Comparison of ENCODE assay signal across 8 cellular contexts in genomic region chr2:200963129-200963917, GRCh38. TPM values are rescaled to one million over a fixed set of nuclear protein-coding genes. Genes with fewer than 3 reads are reported as not detected.
DNase-seq lines count a peak whose midpoint lies in the region; ATAC-seq, FAIRE-seq and TF ChIP-seq lines count a peak whose summit lies in the region.

Gene ORC2 (minus strand): TSS chr2:200963660. CDS start chr2:200958123, 5,537 bp downstream.

- H3K9me3 ChIP-seq in pancreas (no peaks in the 10 kb centered on the region), tibial artery (no peaks in the 10 kb centered on the region)

- TF ChIP-seq CTCF in GM12874 (IDR thresholded peaks at IDR 0.05; ENCODE audit: insufficient read depth, low read depth, low read length) (peak; percentile 77), pancreas (IDR thresholded peaks at IDR 0.05) (peak; percentile 26 to 44 (median 32)), tibial artery (IDR thresholded peaks at IDR 0.05) (peak; percentile 65 to 74)

- ATAC-seq in HG02763 (IDR thresholded peaks at IDR 0.05; ENCODE audit: unreplicated experiment) (peak; percentile 93), Right ventricle myocardium superior (ENCODE audit: poor library complexity) (peak; percentile 99), pancreas (peak; percentile 98 to 100 (median 98))

- H3K27ac ChIP-seq in pancreas, result peak within 1 kb of the TSS; percentile 82 to 93 (median 87)
- peak within 1 kb of the TSS; percentile 86 to 87 for H3K27ac ChIP-seq in tibial artery

- H3K4me1 ChIP-seq in pancreas (peaks cover 3 to 29% (median 11%) of the 10 kb centered on the region in 3 donors), tibial artery (peaks cover 0 to 27% (median 22%) of the 10 kb centered on the region in 4 donors)

- H3K27me3 ChIP-seq in pancreas, result no peaks in the 10 kb centered on the region
- H3K27me3 ChIP-seq in tibial artery, result no peaks in the 10 kb centered on the region

- no peaks in the 10 kb centered on the region for H3K36me3 ChIP-seq in pancreas
- peaks cover 0 to 3% (median 0%) of the 10 kb centered on the region in 3 donors for H3K36me3 ChIP-seq in tibial artery

- WGBS in pancreas, 2 donors, result 0% methylated on average over 58 to 61 of the region's 61 CpGs

- peak within 1 kb of the TSS; percentile 62 to 96 (median 90) for H3K4me3 ChIP-seq in pancreas
- peak within 1 kb of the TSS; percentile 78 to 87 for H3K4me3 ChIP-seq in tibial artery

- DNase-seq in NCI-H1417 (lab: John Stamatoyannopoulos, UW) (peak; percentile 91 to 98 (median 96)), SW 1271 (lab: John Stamatoyannopoulos, UW) (peak; percentile 77 to 92), Right ventricle myocardium superior (peak; percentile 96), pancreas (peak; percentile 94 to 98 (median 96)), tibial artery (peak; percentile 95 to 97)
- DNase-seq in activated naive CD8-positive, alpha-beta T cell treated with anti-CD3 and anti-CD28 coated beads, Interleukin-2, amount 50 U/mL, for 16 hours (ENCODE audit: low read depth, low spot score), result peak; percentile 83

- no peak for FAIRE-seq in pancreas (lab: Jason Lieb, UNC)

- intact Hi-C loops in Right ventricle myocardium superior (cut with DNase I), result loop anchor here (5.0 to 10.0 kb wide), 2 partner anchors 109 to 211 kb away; partner anchors contain the start of genes HYCC2 and NDUFB3
- intact Hi-C loops in pancreas (cut with DNase I), result no loop called here
- intact Hi-C loops in tibial artery (cut with DNase I; ENCODE audit: low total_unique reads), result loop anchor here (5.0 to 10.0 kb wide), 2 partner anchors 111 to 154 kb away; partner anchors contain the start of genes CFLAR, HYCC2 and NDUFB3

RNA-seq across cellular contexts. Expression of gene ORC2, which starts in this region (rescaled TPM):
- 20.4 TPM for total RNA-seq in Right ventricle myocardium superior
- 10 to 100 TPM; 11.1 to 17.8 (median 14.4) TPM for total RNA-seq in pancreas
- polyA plus RNA-seq in pancreas, result 1 to 10 TPM; 9.2 to 9.3 TPM

Comparison
In these comparisons a context has a peak if more than half of its experiments do, and no peak if none do; other contexts are left out.
1. Peak in every context shown above with its lines: DNase-seq, ATAC-seq, H3K4me3 ChIP-seq and H3K27ac ChIP-seq.
2. intact Hi-C loops: an anchor here in Right ventricle myocardium superior (5.0 to 10.0 kb wide) and tibial artery (5.0 to 10.0 kb wide); none called in pancreas.